Comparison of ENCODE assay signal across 25 cellular contexts in genomic region chr20:17673082-17673481, GRCh38. TPM values are rescaled to one million over a fixed set of nuclear protein-coding genes. Genes with fewer than 3 reads are reported as not detected.
"Had no signal": no experiment of that assay in that cellular context is flagged by ENCODE, and none has a peak within 500 bp of the region (broad histone marks: within the 10 kb centered on the region; RNA-seq: fewer than 3 reads in every experiment).

No MANE protein-coding gene starts in this region.

- H3K9me3 Mint-ChIP-seq: natural killer cell, neural crest cell had no signal

- ATAC-seq: left cardiac atrium, natural killer cell had no signal

- H3K9me3 ChIP-seq: esophagus squamous epithelium, right atrium auricular region, sigmoid colon, stomach, thoracic aorta, transverse colon had no signal

- H3K27ac ChIP-seq: esophagus squamous epithelium, right atrium auricular region, sigmoid colon, skin epidermis, thoracic aorta, transverse colon had no signal

- H3K36me3 Mint-ChIP-seq: natural killer cell had no signal

- H3K4me3 ChIP-seq: esophagus squamous epithelium, right atrium auricular region, sigmoid colon, skin epidermis, stomach, thoracic aorta, transverse colon had no signal

- H3K36me3 ChIP-seq: transverse colon had no signal

- H3K27me3 ChIP-seq: esophagus squamous epithelium, right atrium auricular region, sigmoid colon, stomach, transverse colon had no signal

- DNase-seq: dermis blood vessel endothelial cell; esophagus squamous epithelium; foreskin fibroblast; kidney; left cardiac atrium; mammary epithelial cell; natural killer cell; posterior cingulate gyrus; sigmoid colon; stimulated activated CD4-positive, alpha-beta T cell treated with anti-CD3 and anti-CD28 coated beads, Interleukin-2, amount 100 ng/mL, for 24 hours; stimulated activated CD4-positive, alpha-beta T cell treated with anti-CD3 and anti-CD28 coated beads, Interleukin-4, amount 100 ng/mL, for 4 hours; stimulated activated naive CD4-positive, alpha-beta T cell; stomach; substantia nigra; transverse colon had no signal

- H3K4me3 Mint-ChIP-seq: natural killer cell, neural crest cell had no signal

RNA-seq across cellular contexts. Expression of gene BANF2, which starts 26.7 kb away (rescaled TPM):
- total RNA-seq: dermis blood vessel endothelial cell, epithelial cell of proximal tubule, esophagus squamous epithelium, kidney, left cardiac atrium, lower leg skin, mammary epithelial cell, mesenteric fat pad, mononuclear cell, myocyte, natural killer cell, neural crest cell, osteocyte, right atrium auricular region, sigmoid colon, stomach, thoracic aorta, transverse colon had no signal
